Comparison of ENCODE assay signal across 11 cellular contexts in genomic region chr5:40551706-40552557, GRCh38.
DNase-seq lines count a peak whose midpoint lies in the region; ATAC-seq and TF ChIP-seq lines count a peak whose summit lies in the region.
"Had no signal": no experiment of that assay in that cellular context is flagged by ENCODE, and none has a peak within 500 bp of the region (broad histone marks: within the 10 kb centered on the region; RNA-seq: fewer than 3 reads in every experiment).

No MANE protein-coding gene starts in this region.

- POLR2A ChIA-PET in AG04450 (lab: Yijun Ruan, JAX): interaction anchor here (1.0 to 1.3 kb wide), 3 partner anchors 19 to 130 kb away, joined by 3 to 6 read pairs (median 5); partner anchors contain the start of gene PTGER4

- no peak overlapping the region for H3K4me3 ChIP-seq in AG04450 (ENCODE audit: low read depth, low read length)
- no peak overlapping the region for H3K4me3 ChIP-seq in cardiac fibroblast (replicated peaks in 1 of 2; ENCODE audit: low read depth in 2 of 2, low read length in 2 of 2)
- H3K4me3 ChIP-seq: tibial artery had no signal

- no peak for TF ChIP-seq CTCF in AG04450 (IDR thresholded peaks at IDR 0.05; ENCODE audit: low read depth, low read length)
- no peak for TF ChIP-seq CTCF in cardiac fibroblast (IDR thresholded peaks at IDR 0.05; ENCODE audit: low read depth, low read length)

- H3K27ac ChIP-seq in AG04450 (ENCODE audit: low read depth, low read length): peak overlapping the region; percentile 92

- CTCF ChIA-PET in AG04450 (lab: Charles Lee): no interaction called here

- no peaks in the 10 kb centered on the region for H3K9me3 ChIP-seq in AG04450 (ENCODE audit: control insufficient read depth, insufficient read depth, low read length)
- H3K9me3 ChIP-seq: tibial artery had no signal

- no peak for TF ChIP-seq EP300 in Ishikawa (IDR thresholded peaks at IDR 0.05; ENCODE audit: borderline replicate concordance)

- peak; percentile 96 for DNase-seq in AG04450 (ENCODE audit: low read depth, low spot score)
- peak; percentile 94 to 98 for DNase-seq in cardiac fibroblast (ENCODE audit: low read depth in 2 of 2)
- DNase-seq in medulla oblongata (ENCODE audit: extremely low spot score): peak; percentile 35
- DNase-seq in putamen (ENCODE audit: low spot score): no peak
- DNase-seq in HuH-7 (ENCODE audit: low spot score): no peak
- DNase-seq: CD8-positive, alpha-beta T cell; left cardiac atrium; tibial artery had no signal

- ATAC-seq in GM18505 (IDR thresholded peaks at IDR 0.05; ENCODE audit: unreplicated experiment): no peak
- ATAC-seq in GM21717 (IDR thresholded peaks at IDR 0.05; ENCODE audit: unreplicated experiment): no peak
- ATAC-seq: CD8-positive, alpha-beta T cell had no signal

- H3K27me3 ChIP-seq in AG04450 (ENCODE audit: control insufficient read depth, insufficient read depth, low read length): no peaks in the 10 kb centered on the region
- H3K27me3 ChIP-seq: tibial artery had no signal

- TF ChIP-seq POLR2A in GM18505 (IDR thresholded peaks at IDR 0.05; ENCODE audit: borderline replicate concordance, extremely low read depth, insufficient read depth, insufficient read length): no peak

- no peak for TF ChIP-seq RAD21 in Ishikawa (IDR thresholded peaks at IDR 0.05; ENCODE audit: low read depth)

TF ChIP-seq in Ishikawa, 13 proteins besides CTCF, POLR2A, EP300 and RAD21:
- peak; percentile 22; the same call in 1 of the 2 replicates for TF ChIP-seq TEAD4 (IDR thresholded peaks at IDR 0.05)
- no peak for TF ChIP-seq FOXM1 (IDR thresholded peaks at IDR 0.05; ENCODE audit: borderline replicate concordance, low read depth)

Comparison
In these comparisons a context has a peak if more than half of its experiments do, and no peak if none do; other contexts are left out.
1. DNase-seq: peak in AG04450 (single experiment), cardiac fibroblast (2 of 2) and medulla oblongata (single experiment); none in putamen (single experiment) and HuH-7 (single experiment).